In genomic region chr1:230749635-230750034, GRCh38 we compare ENCODE assay signal across 22 cellular contexts. TPM values are rescaled to one million over a fixed set of nuclear protein-coding genes. Genes with fewer than 3 reads are reported as not detected.
DNase-seq lines count a peak whose midpoint lies in the region; ATAC-seq and TF ChIP-seq lines count a peak whose summit lies in the region.
"Had no signal": no experiment of that assay in that cellular context is flagged by ENCODE, and none has a peak within 500 bp of the region (broad histone marks: within the 10 kb centered on the region; RNA-seq: fewer than 3 reads in every experiment).

No MANE protein-coding gene starts in this region.

- H3K9me3 ChIP-seq in stomach (no peaks in the 10 kb centered on the region), ascending aorta (no peaks in the 10 kb centered on the region)

- DNase-seq in DMS 273 (lab: John Stamatoyannopoulos, UW; ENCODE audit: unreplicated experiment) = peak; percentile 27
- DNase-seq in DMS 273 treated with DMSO at 0.1 percent for 48 hours (lab: John Stamatoyannopoulos, UW) = no peak
- peak; percentile 46 for DNase-seq in DMS53 treated with DMSO at 0.1 percent for 48 hours (lab: John Stamatoyannopoulos, UW; ENCODE audit: unreplicated experiment)
- DNase-seq in left kidney (ENCODE audit: low read depth, low spot score) = peak; percentile 41
- DNase-seq in stomach = no peak
- no peak for DNase-seq in ascending aorta (ENCODE audit: low spot score in 2 of 2)
- DNase-seq in NCI-H1694 treated with DMSO at 0.1 percent for 48 hours (lab: John Stamatoyannopoulos, UW) = no peak
- DNase-seq: C1 segment of cervical spinal cord, Calu3, HFFc6, NCI-H1105, NCI-H187, NCI-H226, NCI-H748 treated with DMSO at 0.1 percent for 48 hours, T-cell had no signal

- intact Hi-C loops in stomach (cut with DNase I; ENCODE audit: low total_unique reads) = no loop called here
- intact Hi-C loops in ascending aorta (cut with DNase I) = no loop called here

- peak overlapping the region; percentile 80 to 94 (median 87) for H3K27ac ChIP-seq in stomach
- no peak overlapping the region for H3K27ac ChIP-seq in ascending aorta
- H3K27ac ChIP-seq: 22Rv1, HL-60, SK-N-MC had no signal

- H3K4me1 ChIP-seq in stomach = peaks cover 53 to 59% (median 55%) of the 10 kb centered on the region in 4 donors
- H3K4me1 ChIP-seq in ascending aorta = no peaks in the 10 kb centered on the region

- no peak for ATAC-seq in HG03378 (IDR thresholded peaks at IDR 0.05; ENCODE audit: unreplicated experiment)
- ATAC-seq: GM23338, K562, Right ventricle myocardium inferior, T-cell had no signal

- no peak for TF ChIP-seq POLR2A in stomach (IDR thresholded peaks at IDR 0.05)

- no peaks in the 10 kb centered on the region for H3K27me3 ChIP-seq in stomach
- H3K27me3 ChIP-seq in ascending aorta = no peaks in the 10 kb centered on the region

- no peak for TF ChIP-seq EP300 in stomach (IDR thresholded peaks at IDR 0.05)

- WGBS in stomach, 5 donors = 66 to 82% (median 73%) methylated on average over 3 of the region's 3 CpGs

- H3K4me3 ChIP-seq in stomach (peak overlapping the region in 1 of 4 donors; percentile 28), ascending aorta (no peak overlapping the region)
- H3K4me3 ChIP-seq: GM23338, K562, SK-N-MC had no signal

- TF ChIP-seq CTCF in stomach (IDR thresholded peaks at IDR 0.05) = no peak
- TF ChIP-seq CTCF in ascending aorta (IDR thresholded peaks at IDR 0.05) = no peak

- H3K36me3 ChIP-seq in stomach (no peaks in the 10 kb centered on the region), ascending aorta (no peaks in the 10 kb centered on the region)

RNA-seq across cellular contexts. Expression of gene CAPN9, which starts 2.4 kb away (rescaled TPM):
- total RNA-seq in stomach (10 to 100 TPM; 29.5 to 68.3 (median 53.8) TPM), ascending aorta (not detected)
- polyA plus RNA-seq in stomach = 10 to 100 TPM in 2 of 3 donors, 1 to 10 TPM in 1; 2.6 to 48.3 (median 14.7) TPM
- total RNA-seq: Calu3, HFFc6, K562, T-cell had no signal
- polyA plus RNA-seq: GM23338, K562 had no signal

RNA-seq across cellular contexts. Expression of gene AGT, which starts 35.7 kb away (rescaled TPM):
- total RNA-seq in stomach (1 to 10 TPM in 2 of 5 donors, under 1 TPM in 1, not detected in 2; 0.29 to 9.9 (median 3.7) TPM), ascending aorta (79.0 TPM)
- 1 to 10 TPM in 2 of 3 donors, under 1 TPM in 1; 0.65 to 8.1 (median 4.0) TPM for polyA plus RNA-seq in stomach
- total RNA-seq: GM23338 had no signal
- polyA plus RNA-seq: K562 had no signal

Comparison
In these comparisons a context has a peak if more than half of its experiments do, and no peak if none do; other contexts are left out.
1. DNase-seq: peak in DMS 273 (single experiment), DMS53 treated with DMSO at 0.1 percent for 48 hours (single experiment) and left kidney (single experiment); none in DMS 273 treated with DMSO at 0.1 percent for 48 hours (single experiment), stomach (single experiment), ascending aorta (0 of 2) and NCI-H1694 treated with DMSO at 0.1 percent for 48 hours (single experiment).
2. H3K27ac ChIP-seq: peak in stomach (5 of 5); none in ascending aorta (0 of 2).
3. RNA of gene CAPN9, which starts 2.4 kb away (total RNA-seq): 29.5 to 68.3 TPM in stomach; not detected in ascending aorta (single experiment); every median in the first group is over 10 times any median in the second.